Comparison of ENCODE assay signal across 21 cellular contexts in the genomic region with DNA sequence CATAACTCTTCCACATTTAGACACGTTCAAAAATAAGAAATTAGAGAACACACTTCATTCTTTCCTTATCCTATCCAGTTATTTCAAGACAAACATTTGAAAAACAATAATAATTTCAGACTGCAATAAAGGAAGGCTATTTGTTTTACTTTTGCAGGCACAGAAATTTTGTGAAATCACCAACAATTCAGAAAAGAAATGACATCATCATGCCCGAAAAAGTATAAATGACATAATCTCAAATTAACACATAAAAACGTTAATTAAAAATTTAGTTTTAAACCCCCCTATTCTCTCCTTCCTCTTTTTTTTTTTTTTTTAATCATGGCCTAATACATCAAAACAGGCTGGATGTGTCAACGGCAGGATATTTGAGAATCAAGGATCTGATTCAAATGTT.
A peak's percentile ranks its signal among the peaks of the same experiment; 100 is the strongest.
DNase-seq lines count a peak whose midpoint lies in the region; ATAC-seq, FAIRE-seq and TF ChIP-seq lines count a peak whose summit lies in the region.
"Had no signal": no experiment of that assay in that cellular context is flagged by ENCODE, and none has a peak within 500 bp of the region (broad histone marks: within the 10 kb centered on the region; RNA-seq: fewer than 3 reads in every experiment).

No MANE protein-coding gene starts in this region.

- no TSS peak for BruUV-seq in HepG2 (replicated peaks; lab: Mats Ljungman, UMichigan)

- no peak for TF ChIP-seq CTCF in HepG2 (CRISPR knock-in tag; IDR thresholded peaks at IDR 0.05)
- no peak for TF ChIP-seq CTCF in right lobe of liver (IDR thresholded peaks at IDR 0.05)
- no peak for TF ChIP-seq CTCF in neural progenitor cell (IDR thresholded peaks at IDR 0.05)

- no peak overlapping the region for H3K27ac Mint-ChIP-seq in neural progenitor cell
- no peak overlapping the region for H3K27ac Mint-ChIP-seq in T-helper 2 cell treated with Interferon-gamma antibody and Interleukin-4, amounts not matched to agents 5 μg/mL and 100 μg/mL, for 36 hours
- H3K27ac Mint-ChIP-seq: B cell; CD4-positive, alpha-beta T cell; CD8-positive, alpha-beta T cell had no signal

- no peaks in the 10 kb centered on the region for H3K36me3 ChIP-seq in HepG2 (replicated peaks in 1 of 2; ENCODE audit: control insufficient read depth in 1 of 2, insufficient read depth in 2 of 2, low read length in 2 of 2)
- H3K36me3 ChIP-seq in right lobe of liver, result no peaks in the 10 kb centered on the region
- H3K36me3 ChIP-seq in neural progenitor cell, result no peaks in the 10 kb centered on the region
- H3K36me3 ChIP-seq: BLaER1 treated with 17β-estradiol and CSF1 and Interleukin-3, amounts not matched to agents 10 nM and 100 nM had no signal

- TF ChIP-seq POLR2A in HepG2 (IDR thresholded peaks at IDR 0.05; ENCODE audit: insufficient read depth in 1 of 2, low read depth in 2 of 2, low read length in 2 of 2) (no peak), right lobe of liver (IDR thresholded peaks at IDR 0.05) (no peak)

- no peaks in the 10 kb centered on the region; the same call in 1 of the 2 replicates for H3K9me3 ChIP-seq in HepG2 (ENCODE audit: low read length)
- H3K9me3 ChIP-seq in right lobe of liver, result no peaks in the 10 kb centered on the region
- H3K9me3 ChIP-seq in neural progenitor cell (ENCODE audit: low read depth), result no peaks in the 10 kb centered on the region
- H3K9me3 ChIP-seq: A549; BLaER1 treated with 17β-estradiol and CSF1 and Interleukin-3, amounts not matched to agents 10 nM and 100 nM; Caco-2 had no signal

- no peaks in the 10 kb centered on the region for H3K4me1 ChIP-seq in HepG2 (ENCODE audit: insufficient read depth, low read length)
- no peaks in the 10 kb centered on the region for H3K4me1 ChIP-seq in right lobe of liver
- peaks cover 51% of the 10 kb centered on the region for H3K4me1 ChIP-seq in neural progenitor cell
- H3K4me1 ChIP-seq: A549, Caco-2 had no signal

- no peak for TF ChIP-seq EP300 in HepG2 (IDR thresholded peaks at IDR 0.05; ENCODE audit: low read depth in 2 of 2, low read length in 2 of 2)
- TF ChIP-seq EP300 in HepG2 (CRISPR knock-in tag; IDR thresholded peaks at IDR 0.05; ENCODE audit: borderline replicate concordance), result no peak

- in situ Hi-C loops in HepG2 (cut with HindIII; ENCODE audit: extremely low pct_ligation_motif_present, low pct_unique_long_range_greater_than_20kb), result no loop called here

- H3K4me3 Mint-ChIP-seq in neural progenitor cell, result no peak overlapping the region
- no peak overlapping the region for H3K4me3 Mint-ChIP-seq in T-helper 2 cell treated with Interferon-gamma antibody and Interleukin-4, amounts not matched to agents 5 μg/mL and 100 μg/mL, for 36 hours
- H3K4me3 Mint-ChIP-seq: B cell; CD4-positive, alpha-beta T cell; CD8-positive, alpha-beta T cell had no signal

- FAIRE-seq in HepG2 (lab: Jason Lieb, UNC), result no peak
- FAIRE-seq: A549, D721Med, G401.6, GM12891, GM19239 had no signal

- H3K27me3 Mint-ChIP-seq in neural progenitor cell (ENCODE audit: insufficient read depth, low read depth), result peaks cover 4% of the 10 kb centered on the region
- no peaks in the 10 kb centered on the region for H3K27me3 Mint-ChIP-seq in T-helper 2 cell treated with Interferon-gamma antibody and Interleukin-4, amounts not matched to agents 5 μg/mL and 100 μg/mL, for 36 hours (ENCODE audit: low read depth)
- H3K27me3 Mint-ChIP-seq: B cell; CD4-positive, alpha-beta T cell had no signal

- WGBS in HepG2 (ENCODE audit: low lambda C conversion rate), result 21% methylated on average over 4 of the region's 4 CpGs
- WGBS in right lobe of liver (ENCODE audit: insufficient coverage, low coverage, low lambda C conversion rate, missing lambda C conversion rate), result 26% methylated on average over 4 of the region's 4 CpGs

- H4K20me1 ChIP-seq in HepG2 (ENCODE audit: insufficient read depth, low read length) (no peaks in the 10 kb centered on the region), neural progenitor cell (ENCODE audit: low read depth) (peaks cover 3% of the 10 kb centered on the region)
- H4K20me1 ChIP-seq: BLaER1 treated with 17β-estradiol and CSF1 and Interleukin-3, amounts not matched to agents 10 nM and 100 nM had no signal

- intact Hi-C loops in HepG2 (cut with micrococcal nuclease; ENCODE audit: unreplicated experiment), result no loop called here
- intact Hi-C loops in right lobe of liver (cut with DNase I), result no loop called here

- DNase-seq in HepG2 (ENCODE audit: low spot score) (no peak), right lobe of liver (no peak), neural progenitor cell (ENCODE audit: low spot score) (no peak)
- no peak for DNase-seq in T-helper 2 cell treated with Interferon-gamma antibody and Interleukin-4, amounts not matched to agents 5 μg/mL and 100 μg/mL, for 36 hours (ENCODE audit: low spot score)
- DNase-seq: AML-193; Caco-2; Calu3; CD4-positive, alpha-beta T cell; CD8-positive, alpha-beta T cell; DMS79 treated with DMSO at 0.1 percent for 48 hours; GF-D8 had no signal

- H3K27me3 ChIP-seq in HepG2 (ENCODE audit: control insufficient read depth in 1 of 2, insufficient read depth in 2 of 2, low read length in 2 of 2) (no peaks in the 10 kb centered on the region), right lobe of liver (no peaks in the 10 kb centered on the region), neural progenitor cell (peaks cover 40% of the 10 kb centered on the region)
- H3K27me3 ChIP-seq: BLaER1 treated with 17β-estradiol and CSF1 and Interleukin-3, amounts not matched to agents 10 nM and 100 nM had no signal

- no peaks in the 10 kb centered on the region for H3K36me3 Mint-ChIP-seq in neural progenitor cell
- no peaks in the 10 kb centered on the region for H3K36me3 Mint-ChIP-seq in T-helper 2 cell treated with Interferon-gamma antibody and Interleukin-4, amounts not matched to agents 5 μg/mL and 100 μg/mL, for 36 hours (ENCODE audit: low read depth)
- H3K36me3 Mint-ChIP-seq: CD8-positive, alpha-beta T cell had no signal

- peaks cover 32% of the 10 kb centered on the region for H3F3A ChIP-seq in neural progenitor cell (ENCODE audit: low read depth)

- H3K79me2 ChIP-seq in HepG2 (ENCODE audit: insufficient read depth, low read length), result no peaks in the 10 kb centered on the region
- H3K79me2 ChIP-seq in neural progenitor cell (ENCODE audit: low read depth), result no peaks in the 10 kb centered on the region

- no peak for ATAC-seq in HepG2
- no peak for ATAC-seq in right lobe of liver
- no peak for ATAC-seq in HG03139 (IDR thresholded peaks at IDR 0.05; ENCODE audit: unreplicated experiment)
- ATAC-seq: A549; CD8-positive, alpha-beta T cell had no signal

- H2AFZ ChIP-seq in HepG2 (ENCODE audit: low read length) (no peak overlapping the region), neural progenitor cell (replicated peaks) (no peak overlapping the region)

- H3K4me1 Mint-ChIP-seq in neural progenitor cell, result peaks cover 30% of the 10 kb centered on the region
- H3K4me1 Mint-ChIP-seq in T-helper 2 cell treated with Interferon-gamma antibody and Interleukin-4, amounts not matched to agents 5 μg/mL and 100 μg/mL, for 36 hours (ENCODE audit: low read depth), result no peaks in the 10 kb centered on the region
- H3K4me1 Mint-ChIP-seq: B cell had no signal

- no peaks in the 10 kb centered on the region for H3K9me3 Mint-ChIP-seq in neural progenitor cell
- peaks cover 55% of the 10 kb centered on the region for H3K9me3 Mint-ChIP-seq in T-helper 2 cell treated with Interferon-gamma antibody and Interleukin-4, amounts not matched to agents 5 μg/mL and 100 μg/mL, for 36 hours

- POLR2A ChIA-PET in HepG2 (lab: Yijun Ruan, JAX), result no interaction called here

- H3K27ac ChIP-seq in HepG2 (ENCODE audit: extremely low read length, insufficient read depth, low read length) (no peak overlapping the region), right lobe of liver (no peak overlapping the region), neural progenitor cell (no peak overlapping the region)
- H3K27ac ChIP-seq: 22Rv1, A549, C4-2B had no signal

- TF ChIP-seq RAD21 in HepG2 (CRISPR knock-in tag; IDR thresholded peaks at IDR 0.05), result no peak

- H3K9ac ChIP-seq in HepG2 (ENCODE audit: insufficient read depth, low read depth, low read length) (no peak overlapping the region), neural progenitor cell (no peak overlapping the region)

- H3K4me3 ChIP-seq in HepG2 (replicated peaks in 1 of 3; ENCODE audit: insufficient read depth in 1 of 3, low read depth in 2 of 3, low read length in 3 of 3), result no peak overlapping the region
- no peak overlapping the region for H3K4me3 ChIP-seq in right lobe of liver
- H3K4me3 ChIP-seq in neural progenitor cell, result no peak overlapping the region
- H3K4me3 ChIP-seq: A549; BLaER1 treated with 17β-estradiol and CSF1 and Interleukin-3, amounts not matched to agents 10 nM and 100 nM had no signal

- no peak overlapping the region for H3K4me2 ChIP-seq in HepG2 (ENCODE audit: low read depth, low read length)
- H3K4me2 ChIP-seq in neural progenitor cell, result peak overlapping the region; percentile 23
- H3K4me2 ChIP-seq: A549 had no signal

- CTCF ChIA-PET in HepG2 (lab: Yijun Ruan, JAX; ENCODE audit: low intra/inter-chr PET ratio, low total read pairs), result no interaction called here

TF ChIP-seq in HepG2, 621 proteins besides CTCF, POLR2A, EP300 and RAD21:
- TF ChIP-seq ATF7 (IDR thresholded peaks at IDR 0.05) (peak; percentile 92), ATF7 (CRISPR knock-in tag; IDR thresholded peaks at IDR 0.05) (no peak)
- TF ChIP-seq, protein P1, sequence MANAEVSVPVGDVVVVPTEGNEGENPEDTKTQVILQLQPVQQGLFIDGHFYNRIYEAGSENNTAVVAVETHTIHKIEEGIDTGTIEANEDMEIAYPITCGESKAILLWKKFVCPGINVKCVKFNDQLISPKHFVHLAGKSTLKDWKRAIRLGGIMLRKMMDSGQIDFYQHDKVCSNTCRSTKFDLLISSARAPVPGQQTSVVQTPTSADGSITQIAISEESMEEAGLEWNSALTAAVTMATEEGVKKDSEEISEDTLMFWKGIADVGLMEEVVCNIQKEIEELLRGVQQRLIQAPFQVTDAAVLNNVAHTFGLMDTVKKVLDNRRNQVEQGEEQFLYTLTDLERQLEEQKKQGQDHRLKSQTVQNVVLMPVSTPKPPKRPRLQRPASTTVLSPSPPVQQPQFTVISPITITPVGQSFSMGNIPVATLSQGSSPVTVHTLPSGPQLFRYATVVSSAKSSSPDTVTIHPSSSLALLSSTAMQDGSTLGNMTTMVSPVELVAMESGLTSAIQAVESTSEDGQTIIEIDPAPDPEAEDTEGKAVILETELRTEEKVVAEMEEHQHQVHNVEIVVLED (CRISPR knock-in tag; IDR thresholded peaks at IDR 0.05; ENCODE audit: borderline replicate concordance), result no peak
